8 cellular contexts compared by ENCODE assay signal in the genomic region with DNA sequence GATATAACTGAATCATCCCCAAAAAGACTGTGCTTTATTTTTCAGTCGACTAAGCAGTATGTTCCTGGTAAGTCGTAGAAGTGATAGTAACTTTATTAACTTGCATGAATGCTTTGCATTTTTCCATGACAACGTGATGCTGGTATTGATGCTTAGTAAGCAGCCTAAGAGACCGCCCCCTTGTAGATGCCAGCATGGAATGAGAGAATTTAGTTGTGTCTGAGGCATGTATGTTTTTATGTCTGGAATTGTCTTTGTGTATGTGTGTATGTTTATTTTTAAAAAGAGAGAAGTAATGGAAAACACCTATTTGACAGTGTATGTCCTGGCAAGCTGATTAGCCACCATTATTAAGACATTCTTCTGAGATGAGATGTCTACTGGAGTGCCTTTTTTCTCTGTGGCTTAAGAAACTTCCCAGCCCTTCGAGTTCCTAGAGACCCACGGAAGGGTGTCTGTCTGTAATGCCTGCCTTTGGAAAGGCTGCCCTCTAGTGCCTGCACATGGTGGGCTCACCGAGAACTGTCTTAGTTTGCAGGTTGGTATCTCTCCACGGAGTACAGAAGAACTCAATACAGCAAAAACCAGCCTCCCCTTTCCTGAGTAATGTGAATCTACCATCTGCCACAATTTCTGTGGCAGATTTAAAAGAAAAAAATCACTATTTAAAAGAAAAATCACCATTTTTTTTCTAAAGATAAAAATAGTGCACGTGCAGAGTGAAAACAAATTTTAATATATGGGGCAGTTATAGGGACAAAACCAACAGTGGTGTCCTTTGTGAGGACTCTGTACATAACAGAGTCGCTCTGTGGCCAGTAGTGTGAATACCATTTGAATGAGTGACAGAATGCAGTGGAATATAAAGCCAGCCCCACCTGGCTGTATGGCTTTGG.
A peak's percentile ranks its signal among the peaks of the same experiment; 100 is the strongest.
DNase-seq lines count a peak whose midpoint lies in the region; ATAC-seq, FAIRE-seq and TF ChIP-seq lines count a peak whose summit lies in the region.

No MANE protein-coding gene starts in this region.

- CTCF ChIA-PET in A549 (lab: Yijun Ruan, JAX), result interaction anchor here (0.6 to 1.4 kb wide), 10 partner anchors 9 to 382 kb away, joined by 3 to 14 read pairs (median 3); partner anchors contain the start of gene CEP135

- 14% methylated on average over 10 of the region's 10 CpGs for WGBS in A549 (ENCODE audit: missing lambda C conversion rate)
- no CpG with 5 or more reads among the region's 10 CpGs for WGBS in iPS DF 6.9 (ENCODE audit: insufficient coverage, insufficient read length)

- no peaks in the 10 kb centered on the region for H3K36me3 ChIP-seq in iPS DF 6.9 (ENCODE audit: control insufficient read depth, insufficient read depth, low read length)

- no peaks in the 10 kb centered on the region for H3K27me3 ChIP-seq in iPS DF 6.9 (ENCODE audit: control insufficient read depth, insufficient read depth, low read length)

- no peaks in the 10 kb centered on the region for H3K4me1 ChIP-seq in A549
- H3K4me1 ChIP-seq in iPS DF 6.9 (ENCODE audit: control insufficient read depth, insufficient read depth, low read length), result no peaks in the 10 kb centered on the region; the same call in 1 of the 2 replicates

- TF ChIP-seq RAD21 in A549 (conservative IDR thresholded peaks at IDR 0.05 in 1 of 2, IDR thresholded peaks at IDR 0.05 in 1 of 2), result peak; percentile 82 to 91

- TF ChIP-seq CTCF in A549 (IDR thresholded peaks at IDR 0.05), result peak; percentile 77
- peak; percentile 96 for TF ChIP-seq CTCF in astrocyte of the spinal cord (IDR thresholded peaks at IDR 0.05; ENCODE audit: low read depth, low read length)

- no peak overlapping the region for H3K4me3 ChIP-seq in A549
- no peak overlapping the region for H3K4me3 ChIP-seq in astrocyte of the spinal cord (ENCODE audit: low read depth, low read length)
- no peak overlapping the region for H3K4me3 ChIP-seq in iPS DF 6.9 (ENCODE audit: low read length)

- no peak overlapping the region for H3K27ac ChIP-seq in A549
- H3K27ac ChIP-seq in iPS DF 6.9 (ENCODE audit: low read length), result no peak overlapping the region

- no peak for TF ChIP-seq EP300 in A549 (IDR thresholded peaks at IDR 0.05)

- peak; percentile 99 to 100 for ATAC-seq in A549
- ATAC-seq in HG02943 (IDR thresholded peaks at IDR 0.05; ENCODE audit: low read depth, unreplicated experiment), result peak; percentile 73

- POLR2A ChIA-PET in A549 (lab: Yijun Ruan, JAX), result no interaction called here

- FAIRE-seq in A549 (lab: Jason Lieb, UNC) (no peak), GM18507 (lab: Jason Lieb, UNC) (peak; percentile 78)

- DNase-seq in A549 (ENCODE audit: low read depth in 1 of 2, low spot score in 1 of 2), result peak; percentile 38 to 75
- DNase-seq in GM18507 (ENCODE audit: extremely low spot score, insufficient read length, low read depth), result peak; percentile 9
- DNase-seq in NCI-H187 treated with DMSO at 0.1 percent for 48 hours (lab: John Stamatoyannopoulos, UW), result peak; percentile 28
- peak; percentile 71 for DNase-seq in T1000 (lab: John Stamatoyannopoulos, UW)
- DNase-seq in astrocyte of the spinal cord (ENCODE audit: low read depth, low spot score), result peak; percentile 90
- peak; percentile 67 for DNase-seq in iPS DF 6.9 (ENCODE audit: low read depth, low spot score)
- peak; percentile 22 to 47 for DNase-seq in stimulated activated CD4-positive, alpha-beta T cell treated with anti-CD3 and anti-CD28 coated beads, Interleukin-12 subunit alpha, Interleukin-12 subunit beta, amount 100 ng/mL, for 24 hours (ENCODE audit: low read depth in 2 of 2)

- TF ChIP-seq POLR2A in A549 (IDR thresholded peaks at IDR 0.05; ENCODE audit: low read length), result no peak

- in situ Hi-C loops in astrocyte of the spinal cord (cut with HindIII; ENCODE audit: low sequenced_read_pairs), result no loop called here

- peak overlapping the region; percentile 54 for H3K4me2 ChIP-seq in A549

- H3K9me3 ChIP-seq in A549, result no peaks in the 10 kb centered on the region
- no peaks in the 10 kb centered on the region for H3K9me3 ChIP-seq in iPS DF 6.9 (ENCODE audit: control insufficient read depth, insufficient read depth, low read length)

TF ChIP-seq in A549, 52 proteins besides CTCF, POLR2A, EP300 and RAD21:
- TF ChIP-seq HMGXB4 (CRISPR knock-in tag; IDR thresholded peaks at IDR 0.05; ENCODE audit: borderline replicate concordance) (no peak), REST (IDR thresholded peaks at IDR 0.05) (no peak), SMC3 (IDR thresholded peaks at IDR 0.05) (peak; percentile 77)

Comparison
In these comparisons a context has a peak if more than half of its experiments do, and no peak if none do; other contexts are left out.
1. DNase-seq: peak in every context shown above with its lines; median percentile 90 in astrocyte of the spinal cord; 71 in T1000; 67 in iPS DF 6.9; 56 in A549; 34 in stimulated activated CD4-positive, alpha-beta T cell treated with anti-CD3 and anti-CD28 coated beads, Interleukin-12 subunit alpha, Interleukin-12 subunit beta, amount 100 ng/mL, for 24 hours; 28 in NCI-H187 treated with DMSO at 0.1 percent for 48 hours; 9 in GM18507.